In genomic region chr1:34985063-34985770, GRCh38 we compare ENCODE assay signal across 1 cellular context.
A peak's percentile ranks its signal among the peaks of the same experiment; 100 is the strongest.
TF ChIP-seq lines count a peak whose summit lies in the region.

TMEM35B (minus strand) TSS chr1:34985347; CDS start chr1:34985305, 42 bp downstream.

TF ChIP-seq in K562, 482 proteins besides CTCF, POLR2A, EP300 and RAD21 (continued from another document):
- TF ChIP-seq SOX6 (IDR thresholded peaks at IDR 0.05) (peak; percentile 45; the same call in 1 of the 2 replicates), SMARCB1 (IDR thresholded peaks at IDR 0.05; ENCODE audit: insufficient read length, low read depth) (no peak), ZBTB1 (CRISPR knock-in tag; IDR thresholded peaks at IDR 0.05; ENCODE audit: borderline replicate concordance, low read depth) (no peak), PTRF (tag; IDR thresholded peaks at IDR 0.05) (no peak), GATAD2A (IDR thresholded peaks at IDR 0.05) (no peak), PCBP2 (IDR thresholded peaks at IDR 0.05; ENCODE audit: low read depth, low read length, poor library complexity, severe bottlenecking) (no peak), ILF3 (IDR thresholded peaks at IDR 0.05; ENCODE audit: borderline replicate concordance) (peak; percentile 96; the same call in 1 of the 2 replicates)
- TF ChIP-seq, protein P1, sequence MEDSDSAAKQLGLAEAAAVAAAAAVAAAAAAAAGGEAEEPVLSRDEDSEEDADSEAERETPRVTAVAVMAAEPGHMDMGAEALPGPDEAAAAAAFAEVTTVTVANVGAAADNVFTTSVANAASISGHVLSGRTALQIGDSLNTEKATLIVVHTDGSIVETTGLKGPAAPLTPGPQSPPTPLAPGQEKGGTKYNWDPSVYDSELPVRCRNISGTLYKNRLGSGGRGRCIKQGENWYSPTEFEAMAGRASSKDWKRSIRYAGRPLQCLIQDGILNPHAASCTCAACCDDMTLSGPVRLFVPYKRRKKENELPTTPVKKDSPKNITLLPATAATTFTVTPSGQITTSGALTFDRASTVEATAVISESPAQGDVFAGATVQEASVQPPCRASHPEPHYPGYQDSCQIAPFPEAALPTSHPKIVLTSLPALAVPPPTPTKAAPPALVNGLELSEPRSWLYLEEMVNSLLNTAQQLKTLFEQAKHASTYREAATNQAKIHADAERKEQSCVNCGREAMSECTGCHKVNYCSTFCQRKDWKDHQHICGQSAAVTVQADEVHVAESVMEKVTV (CRISPR knock-in tag; IDR thresholded peaks at IDR 0.05) = 0 out of 2 replicates have a peak, but pooled peaks have one; percentile 16
TF ChIP-seq in K562: peak in this region for 137.
